8 cellular contexts compared by ENCODE assay signal in the genomic region with DNA sequence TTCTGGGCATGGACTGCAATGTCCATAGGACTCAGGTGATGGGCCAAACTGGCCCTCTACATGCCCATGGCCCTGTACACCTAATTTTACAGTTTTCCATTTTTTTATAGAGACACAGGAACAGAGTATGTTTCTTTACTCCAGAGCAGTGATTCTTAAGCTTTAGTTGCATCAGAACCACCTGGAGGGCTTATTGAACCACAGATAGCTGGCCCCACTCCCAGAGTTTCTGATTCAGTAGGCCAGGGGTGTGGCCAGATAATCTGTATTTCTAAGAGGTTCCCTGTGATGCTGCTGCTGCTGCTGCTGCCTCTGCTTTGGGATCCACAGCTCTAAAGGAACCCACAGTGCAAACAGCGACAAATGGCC. TPM values are rescaled to one million over a fixed set of nuclear protein-coding genes. Genes with fewer than 3 reads are reported as not detected.
A peak's percentile ranks its signal among the peaks of the same experiment; 100 is the strongest.
DNase-seq lines count a peak whose midpoint lies in the region; ATAC-seq and TF ChIP-seq lines count a peak whose summit lies in the region.

No MANE protein-coding gene starts in this region.

- POLR2A ChIA-PET in activated CD4-positive, alpha-beta T cell treated with anti-CD3 and anti-CD28 coated beads, Interleukin-2, amount 10 ng/mL, durations not matched to agents 7 days and 5 days (lab: Charles Lee): interaction anchor here (0.6 kb wide), 1 partner anchor 110 kb away, joined by 3 read pairs; no protein-coding TSS in a partner anchor

- H3K9me3 Mint-ChIP-seq in activated CD4-positive, alpha-beta T cell treated with anti-CD3 and anti-CD28 coated beads, Interleukin-2, amount 10 ng/mL, durations not matched to agents 7 days and 5 days: no peaks in the 10 kb centered on the region

- H3K27ac ChIP-seq in psoas muscle: no peak overlapping the region

- TF ChIP-seq CTCF in psoas muscle (IDR thresholded peaks at IDR 0.05): no peak

- H3K4me3 ChIP-seq in psoas muscle: no peak overlapping the region

- 67 to 76% (median 71%) methylated on average over 1 of the region's 1 CpG for WGBS in psoas muscle, 3 donors

- no peak overlapping the region for H3K4me3 Mint-ChIP-seq in activated CD4-positive, alpha-beta T cell treated with anti-CD3 and anti-CD28 coated beads, Interleukin-2, amount 10 ng/mL, durations not matched to agents 7 days and 5 days

- no peaks in the 10 kb centered on the region for H3K27me3 ChIP-seq in psoas muscle (ENCODE audit: insufficient read depth in 3 of 3, low read length in 2 of 3)

- CTCF ChIA-PET in activated CD4-positive, alpha-beta T cell treated with anti-CD3 and anti-CD28 coated beads, Interleukin-2, amount 10 ng/mL, durations not matched to agents 7 days and 5 days (lab: Charles Lee): no interaction called here

- peaks cover 21% of the 10 kb centered on the region for H3K4me1 ChIP-seq in psoas muscle

- peaks cover 10% of the 10 kb centered on the region for H3K4me1 Mint-ChIP-seq in activated CD4-positive, alpha-beta T cell treated with anti-CD3 and anti-CD28 coated beads, Interleukin-2, amount 10 ng/mL, durations not matched to agents 7 days and 5 days

- H3K27ac Mint-ChIP-seq in activated CD4-positive, alpha-beta T cell treated with anti-CD3 and anti-CD28 coated beads, Interleukin-2, amount 10 ng/mL, durations not matched to agents 7 days and 5 days: no peak overlapping the region

- no peaks in the 10 kb centered on the region for H3K9me3 ChIP-seq in psoas muscle

- peaks cover 22% of the 10 kb centered on the region for H3K27me3 Mint-ChIP-seq in activated CD4-positive, alpha-beta T cell treated with anti-CD3 and anti-CD28 coated beads, Interleukin-2, amount 10 ng/mL, durations not matched to agents 7 days and 5 days

- peak; percentile 80 for ATAC-seq in GM18868 (IDR thresholded peaks at IDR 0.05; ENCODE audit: unreplicated experiment)
- peak; percentile 43 for ATAC-seq in HG03565 (IDR thresholded peaks at IDR 0.05; ENCODE audit: unreplicated experiment)
- peak; percentile 28 for ATAC-seq in SK-N-SH treated with all-trans-retinoic acid at 6 μM for 48 hours
- ATAC-seq in psoas muscle: no peak

- no peaks in the 10 kb centered on the region for H3K36me3 Mint-ChIP-seq in activated CD4-positive, alpha-beta T cell treated with anti-CD3 and anti-CD28 coated beads, Interleukin-2, amount 10 ng/mL, durations not matched to agents 7 days and 5 days (ENCODE audit: low read depth)

- H3K36me3 ChIP-seq in psoas muscle (ENCODE audit: insufficient read depth in 1 of 2, low read depth in 1 of 2): no peaks in the 10 kb centered on the region

- DNase-seq in iris pigment epithelial cell (ENCODE audit: low read depth) (peak; percentile 96), NOMO-1 treated with dmso at 0.1 percent for 144 hours (lab: John Stamatoyannopoulos, UW; ENCODE audit: unreplicated experiment) (no peak), GM19240 (ENCODE audit: insufficient read length, low spot score) (no peak), psoas muscle (no peak)
- DNase-seq in activated CD4-positive, alpha-beta T cell treated with anti-CD3 and anti-CD28 coated beads, Interleukin-2, amount 10 ng/mL, durations not matched to agents 7 days and 5 days: no peak

- intact Hi-C loops in psoas muscle (cut with DNase I): no loop called here

TF ChIP-seq in SK-N-SH treated with all-trans-retinoic acid at 6 μM for 48 hours, 23 proteins besides CTCF, POLR2A, EP300 and RAD21:
- TF ChIP-seq CREB5 (CRISPR knock-in tag; IDR thresholded peaks at IDR 0.05; ENCODE audit: low read depth) (no peak), TCF4 (CRISPR knock-in tag; IDR thresholded peaks at IDR 0.05; ENCODE audit: borderline replicate concordance) (no peak), TOX (CRISPR knock-in tag; IDR thresholded peaks at IDR 0.05; ENCODE audit: borderline replicate concordance) (no peak), ZNF565 (CRISPR knock-in tag; conservative IDR thresholded peaks at IDR 0.05; ENCODE audit: low read depth) (no peak), BACH2 (CRISPR knock-in tag; IDR thresholded peaks at IDR 0.05; ENCODE audit: borderline replicate concordance) (no peak), ARNTL (CRISPR knock-in tag; IDR thresholded peaks at IDR 0.05; ENCODE audit: borderline replicate concordance, low read depth) (no peak), PPARA (CRISPR knock-in tag; IDR thresholded peaks at IDR 0.05; ENCODE audit: borderline replicate concordance) (no peak), ESRRG (CRISPR knock-in tag; IDR thresholded peaks at IDR 0.05) (no peak), ZNF70 (CRISPR knock-in tag; IDR thresholded peaks at IDR 0.05) (no peak), SNAI2 (CRISPR knock-in tag; IDR thresholded peaks at IDR 0.05) (no peak), ISL1 (CRISPR knock-in tag; IDR thresholded peaks at IDR 0.05) (no peak), CSDC2 (CRISPR knock-in tag; IDR thresholded peaks at IDR 0.05) (no peak), ZC3H10 (CRISPR knock-in tag; IDR thresholded peaks at IDR 0.05) (no peak)
- TF ChIP-seq, protein P1, sequence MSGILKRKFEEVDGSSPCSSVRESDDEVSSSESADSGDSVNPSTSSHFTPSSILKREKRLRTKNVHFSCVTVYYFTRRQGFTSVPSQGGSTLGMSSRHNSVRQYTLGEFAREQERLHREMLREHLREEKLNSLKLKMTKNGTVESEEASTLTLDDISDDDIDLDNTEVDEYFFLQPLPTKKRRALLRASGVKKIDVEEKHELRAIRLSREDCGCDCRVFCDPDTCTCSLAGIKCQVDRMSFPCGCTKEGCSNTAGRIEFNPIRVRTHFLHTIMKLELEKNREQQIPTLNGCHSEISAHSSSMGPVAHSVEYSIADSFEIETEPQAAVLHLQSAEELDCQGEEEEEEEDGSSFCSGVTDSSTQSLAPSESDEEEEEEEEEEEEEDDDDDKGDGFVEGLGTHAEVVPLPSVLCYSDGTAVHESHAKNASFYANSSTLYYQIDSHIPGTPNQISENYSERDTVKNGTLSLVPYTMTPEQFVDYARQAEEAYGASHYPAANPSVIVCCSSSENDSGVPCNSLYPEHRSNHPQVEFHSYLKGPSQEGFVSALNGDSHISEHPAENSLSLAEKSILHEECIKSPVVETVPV (CRISPR knock-in tag; IDR thresholded peaks at IDR 0.05): no peak
- TF ChIP-seq, protein P2, sequence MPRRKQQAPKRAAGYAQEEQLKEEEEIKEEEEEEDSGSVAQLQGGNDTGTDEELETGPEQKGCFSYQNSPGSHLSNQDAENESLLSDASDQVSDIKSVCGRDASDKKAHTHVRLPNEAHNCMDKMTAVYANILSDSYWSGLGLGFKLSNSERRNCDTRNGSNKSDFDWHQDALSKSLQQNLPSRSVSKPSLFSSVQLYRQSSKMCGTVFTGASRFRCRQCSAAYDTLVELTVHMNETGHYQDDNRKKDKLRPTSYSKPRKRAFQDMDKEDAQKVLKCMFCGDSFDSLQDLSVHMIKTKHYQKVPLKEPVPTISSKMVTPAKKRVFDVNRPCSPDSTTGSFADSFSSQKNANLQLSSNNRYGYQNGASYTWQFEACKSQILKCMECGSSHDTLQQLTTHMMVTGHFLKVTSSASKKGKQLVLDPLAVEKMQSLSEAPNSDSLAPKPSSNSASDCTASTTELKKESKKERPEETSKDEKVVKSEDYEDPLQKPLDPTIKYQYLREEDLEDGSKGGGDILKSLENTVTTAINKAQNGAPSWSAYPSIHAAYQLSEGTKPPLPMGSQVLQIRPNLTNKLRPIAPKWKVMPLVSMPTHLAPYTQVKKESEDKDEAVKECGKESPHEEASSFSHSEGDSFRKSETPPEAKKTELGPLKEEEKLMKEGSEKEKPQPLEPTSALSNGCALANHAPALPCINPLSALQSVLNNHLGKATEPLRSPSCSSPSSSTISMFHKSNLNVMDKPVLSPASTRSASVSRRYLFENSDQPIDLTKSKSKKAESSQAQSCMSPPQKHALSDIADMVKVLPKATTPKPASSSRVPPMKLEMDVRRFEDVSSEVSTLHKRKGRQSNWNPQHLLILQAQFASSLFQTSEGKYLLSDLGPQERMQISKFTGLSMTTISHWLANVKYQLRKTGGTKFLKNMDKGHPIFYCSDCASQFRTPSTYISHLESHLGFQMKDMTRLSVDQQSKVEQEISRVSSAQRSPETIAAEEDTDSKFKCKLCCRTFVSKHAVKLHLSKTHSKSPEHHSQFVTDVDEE (CRISPR knock-in tag; IDR thresholded peaks at IDR 0.05): no peak
- TF ChIP-seq, protein P3, sequence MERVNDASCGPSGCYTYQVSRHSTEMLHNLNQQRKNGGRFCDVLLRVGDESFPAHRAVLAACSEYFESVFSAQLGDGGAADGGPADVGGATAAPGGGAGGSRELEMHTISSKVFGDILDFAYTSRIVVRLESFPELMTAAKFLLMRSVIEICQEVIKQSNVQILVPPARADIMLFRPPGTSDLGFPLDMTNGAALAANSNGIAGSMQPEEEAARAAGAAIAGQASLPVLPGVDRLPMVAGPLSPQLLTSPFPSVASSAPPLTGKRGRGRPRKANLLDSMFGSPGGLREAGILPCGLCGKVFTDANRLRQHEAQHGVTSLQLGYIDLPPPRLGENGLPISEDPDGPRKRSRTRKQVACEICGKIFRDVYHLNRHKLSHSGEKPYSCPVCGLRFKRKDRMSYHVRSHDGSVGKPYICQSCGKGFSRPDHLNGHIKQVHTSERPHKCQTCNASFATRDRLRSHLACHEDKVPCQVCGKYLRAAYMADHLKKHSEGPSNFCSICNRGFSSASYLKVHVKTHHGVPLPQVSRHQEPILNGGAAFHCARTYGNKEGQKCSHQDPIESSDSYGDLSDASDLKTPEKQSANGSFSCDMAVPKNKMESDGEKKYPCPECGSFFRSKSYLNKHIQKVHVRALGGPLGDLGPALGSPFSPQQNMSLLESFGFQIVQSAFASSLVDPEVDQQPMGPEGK (CRISPR knock-in tag; IDR thresholded peaks at IDR 0.05; ENCODE audit: borderline replicate concordance): no peak

RNA-seq across cellular contexts. Expression of gene RBP1, which starts 5.1 kb away (rescaled TPM):
- total RNA-seq in activated CD4-positive, alpha-beta T cell treated with anti-CD3 and anti-CD28 coated beads, Interleukin-2, amount 10 ng/mL, durations not matched to agents 7 days and 5 days: not detected
- total RNA-seq in psoas muscle: 1 to 10 TPM; 3.2 to 10.0 (median 8.9) TPM
- polyA plus RNA-seq in psoas muscle: 1 to 10 TPM; 1.9 to 7.6 (median 7.0) TPM

RNA-seq across cellular contexts. Expression of gene RBP2, which starts 58.1 kb away (rescaled TPM):
- total RNA-seq in activated CD4-positive, alpha-beta T cell treated with anti-CD3 and anti-CD28 coated beads, Interleukin-2, amount 10 ng/mL, durations not matched to agents 7 days and 5 days: not detected
- total RNA-seq in psoas muscle: not detected
- 1 to 10 TPM in 1 of 3 donors, under 1 TPM in 1, not detected in 1; 0.59 to 2.7 TPM for polyA plus RNA-seq in psoas muscle

Comparison
In these comparisons a context has a peak if more than half of its experiments do, and no peak if none do; other contexts are left out.
1. ATAC-seq: peak in GM18868 (single experiment), HG03565 (single experiment) and SK-N-SH treated with all-trans-retinoic acid at 6 μM for 48 hours (single experiment); none in psoas muscle (0 of 4).
2. RNA of gene RBP1, which starts 5.1 kb away (total RNA-seq): 3.2 to 10.0 TPM in psoas muscle; not detected in activated CD4-positive, alpha-beta T cell treated with anti-CD3 and anti-CD28 coated beads, Interleukin-2, amount 10 ng/mL, durations not matched to agents 7 days and 5 days; every median in the first group is over 4 times any median in the second.